In genomic region chr6:90547079-90547478, GRCh38 we compare ENCODE assay signal across 22 cellular contexts.
"Had no signal": no experiment of that assay in that cellular context is flagged by ENCODE, and none has a peak within 500 bp of the region (broad histone marks: within the 10 kb centered on the region; RNA-seq: fewer than 3 reads in every experiment).

No MANE protein-coding gene starts in this region.

- H3K27me3 Mint-ChIP-seq: naive thymus-derived CD4-positive, alpha-beta T cell; type B pancreatic cell had no signal

- H3K27ac Mint-ChIP-seq: naive thymus-derived CD4-positive, alpha-beta T cell; nephron; stimulated activated effector memory CD8-positive, alpha-beta T cell treated with anti-CD3 and anti-CD28 coated beads, Interleukin-12 subunit alpha, Interleukin-12 subunit beta, amount 100 ng/mL, for 72 hours; type B pancreatic cell had no signal

- ATAC-seq: left ventricle myocardium superior; lower lobe of right lung; naive thymus-derived CD4-positive, alpha-beta T cell; psoas muscle; right cardiac atrium; stimulated activated effector memory CD8-positive, alpha-beta T cell treated with anti-CD3 and anti-CD28 coated beads, Interleukin-12 subunit alpha, Interleukin-12 subunit beta, amount 100 ng/mL, for 72 hours; stimulated activated naive CD8-positive, alpha-beta T cell treated with anti-CD3 and anti-CD28 coated beads, Interleukin-15, Interleukin-2, amounts not matched to agents 100 U/mL and 50 U/mL, for 24 hours had no signal

- DNase-seq: dorsolateral prefrontal cortex; effector CD4-positive, alpha-beta T cell; head of caudate nucleus; left ventricle myocardium superior; lower lobe of right lung; midbrain; naive thymus-derived CD4-positive, alpha-beta T cell; nucleus accumbens; ovary; posterior cingulate gyrus; psoas muscle; right cardiac atrium; sigmoid colon; stimulated activated CD4-positive, alpha-beta T cell treated with anti-CD3 and anti-CD28 coated beads, Interleukin-2, amount 100 ng/mL, for 24 hours; stimulated activated CD4-positive, alpha-beta T cell treated with anti-CD3 and anti-CD28 coated beads, Interleukin-4, amount 100 ng/mL, for 24 hours; stimulated activated naive CD8-positive, alpha-beta T cell treated with anti-CD3 and anti-CD28 coated beads, Interleukin-15, Interleukin-2, amounts not matched to agents 100 U/mL and 50 U/mL, for 24 hours; substantia nigra; testis; tibial artery had no signal

- H3K27ac ChIP-seq: dorsolateral prefrontal cortex, lower lobe of right lung, ovary, psoas muscle, sigmoid colon, testis, tibial artery had no signal

- H3K4me3 ChIP-seq: dorsolateral prefrontal cortex, lower lobe of right lung, ovary, psoas muscle, sigmoid colon, testis, tibial artery had no signal

- H3K36me3 ChIP-seq: ovary had no signal

- H3K4me1 Mint-ChIP-seq: nephron had no signal

- H3K9me3 Mint-ChIP-seq: nephron; stimulated activated effector memory CD8-positive, alpha-beta T cell treated with anti-CD3 and anti-CD28 coated beads, Interleukin-12 subunit alpha, Interleukin-12 subunit beta, amount 100 ng/mL, for 72 hours; type B pancreatic cell had no signal

- H3K4me3 Mint-ChIP-seq: naive thymus-derived CD4-positive, alpha-beta T cell; nephron; stimulated activated effector memory CD8-positive, alpha-beta T cell treated with anti-CD3 and anti-CD28 coated beads, Interleukin-12 subunit alpha, Interleukin-12 subunit beta, amount 100 ng/mL, for 72 hours; type B pancreatic cell had no signal

- H3K9me3 ChIP-seq: lower lobe of right lung, ovary, psoas muscle, sigmoid colon, testis, tibial artery had no signal

- H3K4me1 ChIP-seq: lower lobe of right lung, psoas muscle, sigmoid colon, testis, tibial artery had no signal

- H3K27me3 ChIP-seq: dorsolateral prefrontal cortex, ovary, sigmoid colon, testis, tibial artery had no signal
